In the genomic region with DNA sequence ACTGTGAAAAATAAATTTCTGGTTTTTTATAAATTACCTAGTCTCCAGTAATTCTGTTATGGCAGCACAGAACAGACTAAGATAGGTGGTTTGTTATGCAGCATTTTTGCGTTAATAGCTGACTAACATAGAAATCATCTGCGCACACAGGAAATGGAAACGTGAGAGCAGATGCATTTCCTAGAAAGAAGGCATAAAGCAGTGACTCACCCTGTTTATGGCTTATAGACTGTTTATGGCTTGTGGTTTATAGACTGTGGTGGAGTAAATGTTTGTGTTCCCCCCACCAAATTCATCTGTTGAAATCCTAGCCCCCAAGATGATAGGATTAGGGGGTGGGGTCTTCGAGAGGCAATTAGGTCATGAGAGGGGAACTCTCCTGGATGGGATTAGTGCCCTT, we compare ENCODE assay signal across 25 cellular contexts. TPM values are rescaled to one million over a fixed set of nuclear protein-coding genes. Genes with fewer than 3 reads are reported as not detected.
DNase-seq lines count a peak whose midpoint lies in the region; ATAC-seq, FAIRE-seq and TF ChIP-seq lines count a peak whose summit lies in the region.
"Had no signal": no experiment of that assay in that cellular context is flagged by ENCODE, and none has a peak within 500 bp of the region (broad histone marks: within the 10 kb centered on the region; RNA-seq: fewer than 3 reads in every experiment).

No MANE protein-coding gene starts in this region.

- peaks cover 9% of the 10 kb centered on the region for H3K9me3 ChIP-seq in IMR-90 (ENCODE audit: control insufficient read depth, insufficient read depth, low read length)
- H3K9me3 ChIP-seq in astrocyte (ENCODE audit: insufficient read depth, low read depth, low read length) = no peaks in the 10 kb centered on the region
- H3K9me3 ChIP-seq in keratinocyte (ENCODE audit: control insufficient read depth, low read depth, low read length) = peaks cover 4% of the 10 kb centered on the region
- peaks cover under 1% of the 10 kb centered on the region; the same call in 1 of the 2 replicates for H3K9me3 ChIP-seq in Karpas-422 (ENCODE audit: low read length)

- H2BK20ac ChIP-seq in IMR-90 (ENCODE audit: low read depth, low read length) = no peak overlapping the region

- H2AK9ac ChIP-seq in IMR-90 (replicated peaks; ENCODE audit: low read depth, low read length, poor library complexity) = no peak overlapping the region

- TF ChIP-seq RAD21 in IMR-90 (IDR thresholded peaks at IDR 0.05; ENCODE audit: low read length) = no peak

- TF ChIP-seq POLR2A in IMR-90 (IDR thresholded peaks at IDR 0.05; ENCODE audit: low read depth, low read length) = no peak

- H4K20me1 ChIP-seq in IMR-90 (ENCODE audit: insufficient read depth, low read length) (peaks cover 10% of the 10 kb centered on the region), astrocyte (ENCODE audit: insufficient read depth, low read length) (peaks cover 15% of the 10 kb centered on the region), keratinocyte (ENCODE audit: control insufficient read depth, extremely low read depth, insufficient read depth, low read length) (peaks cover 2% of the 10 kb centered on the region), Karpas-422 (ENCODE audit: insufficient read depth, low read depth, low read length) (no peaks in the 10 kb centered on the region)
- H4K20me1 ChIP-seq: BLaER1 had no signal

- H3K79me1 ChIP-seq in IMR-90 (ENCODE audit: low read depth in 1 of 2, low read length in 2 of 2) = peaks cover 24 to 49% of the 10 kb centered on the region in 2 experiments

- no peak overlapping the region for H2BK15ac ChIP-seq in IMR-90 (ENCODE audit: low read depth, low read length)

- no peak overlapping the region for H2AK5ac ChIP-seq in IMR-90 (ENCODE audit: low read depth, low read length)

- H3K9me3 Mint-ChIP-seq in astrocyte (ENCODE audit: unreplicated experiment) = no peaks in the 10 kb centered on the region

- H4K8ac ChIP-seq in IMR-90 (ENCODE audit: low read depth in 2 of 2, low read length in 2 of 2) = no peak overlapping the region

- DNase-seq in ELR (ENCODE audit: low read depth) (peak; percentile 97), IMR-90 (peak; percentile 74), astrocyte (ENCODE audit: low read depth) (peak; percentile 50), keratinocyte (ENCODE audit: low read depth, low spot score) (no peak), Karpas-422 (no peak), NCI-H345 treated with DMSO at 0.1 percent for 48 hours (lab: John Stamatoyannopoulos, UW; ENCODE audit: unreplicated experiment) (no peak)
- DNase-seq: activated CD4-positive, alpha-beta T cell treated with anti-CD3 and anti-CD28 coated beads, Interleukin-2, amount 50 U/mL, for 4 hours; activated T-cell treated with anti-CD3 and anti-CD28 coated beads, Interleukin-2, amount 50 U/mL, for 1 hour; KBM-7; midbrain; NCI-H1092; NCI-H2081 treated with DMSO at 0.1 percent for 48 hours; NCI-H524 treated with DMSO at 0.1 percent for 48 hours; nephron progenitor cell; SHP77 treated with DMSO at 0.1 percent for 48 hours; stimulated activated CD4-positive, alpha-beta T cell treated with anti-CD3 and anti-CD28 coated beads, Interleukin-2, amount 100 ng/mL, for 48 hours had no signal

- H3K14ac ChIP-seq in IMR-90 (replicated peaks; ENCODE audit: low read depth, low read length) = no peak overlapping the region

- H3K9ac ChIP-seq in IMR-90 (ENCODE audit: low read depth, low read length) (no peak overlapping the region), astrocyte (ENCODE audit: low read length) (no peak overlapping the region), keratinocyte (ENCODE audit: control insufficient read depth, extremely low read depth, insufficient read depth, low read length) (no peak overlapping the region), Karpas-422 (ENCODE audit: low read length) (no peak overlapping the region)
- H3K9ac ChIP-seq: BLaER1 had no signal

- in situ Hi-C loops in IMR-90 (cut with MboI; ENCODE audit: low sequenced_read_pairs) = no loop called here

- H3K23ac ChIP-seq in IMR-90 (ENCODE audit: low read depth, low read length) = no peak overlapping the region

- H3K4me3 ChIP-seq in IMR-90 (ENCODE audit: insufficient read depth, low read depth, low read length) (no peak overlapping the region), astrocyte (ENCODE audit: insufficient read depth, low read depth, low read length) (no peak overlapping the region), keratinocyte (ENCODE audit: control insufficient read depth in 2 of 3, extremely low read depth in 1 of 3, insufficient read depth in 2 of 3, low read depth in 1 of 3, low read length in 3 of 3) (no peak overlapping the region), Karpas-422 (ENCODE audit: low read length) (no peak overlapping the region)
- H3K4me3 ChIP-seq: BLaER1 had no signal

- H3K4me1 ChIP-seq in IMR-90 (ENCODE audit: control insufficient read depth, insufficient read depth, low read length) = peaks cover 5% of the 10 kb centered on the region
- peaks cover 10% of the 10 kb centered on the region for H3K4me1 ChIP-seq in astrocyte (ENCODE audit: insufficient read depth, low read length)
- H3K4me1 ChIP-seq in keratinocyte (ENCODE audit: control insufficient read depth, extremely low read depth, insufficient read depth, low read length) = peaks cover 43% of the 10 kb centered on the region
- peaks cover 5% of the 10 kb centered on the region; the same call in 1 of the 2 replicates for H3K4me1 ChIP-seq in Karpas-422 (ENCODE audit: low read length)

- H3K79me2 ChIP-seq in astrocyte (ENCODE audit: insufficient read depth, low read length) (peaks cover 6% of the 10 kb centered on the region), keratinocyte (ENCODE audit: control insufficient read depth, insufficient read depth, low read length) (peaks cover 5% of the 10 kb centered on the region), Karpas-422 (ENCODE audit: low read length) (no peaks in the 10 kb centered on the region)

- H3K4ac ChIP-seq in IMR-90 (ENCODE audit: low read depth, low read length) = no peak overlapping the region

- H3K4me2 ChIP-seq in IMR-90 (ENCODE audit: low read depth, low read length) (no peak overlapping the region), astrocyte (ENCODE audit: low read length) (no peak overlapping the region), keratinocyte (ENCODE audit: control insufficient read depth, extremely low read depth, insufficient read depth, low read depth, low read length) (no peak overlapping the region), Karpas-422 (ENCODE audit: low read depth, low read length, poor library complexity, severe bottlenecking) (no peak overlapping the region)

- H2AFZ ChIP-seq in IMR-90 (replicated peaks; ENCODE audit: low read length, poor library complexity) (no peak overlapping the region), astrocyte (ENCODE audit: low read depth, low read length) (no peak overlapping the region), keratinocyte (ENCODE audit: control insufficient read depth, low read length) (no peak overlapping the region), Karpas-422 (ENCODE audit: low read length) (no peak overlapping the region)

- no peak overlapping the region for H3K4me3 Mint-ChIP-seq in astrocyte (ENCODE audit: unreplicated experiment)
- H3K4me3 Mint-ChIP-seq: activated naive CD8-positive, alpha-beta T cell; brain; dendritic cell treated with granulocyte-macrophage colony-stimulating factor and Interleukin-4, amounts not matched to agents 40 ng/mL and 50 ng/mL, for 4 days; nephron progenitor cell had no signal

- no peak overlapping the region for H3K27ac ChIP-seq in IMR-90 (ENCODE audit: insufficient read depth, low read length)
- peak overlapping the region; percentile 24 for H3K27ac ChIP-seq in astrocyte (ENCODE audit: low read depth, low read length)
- peak overlapping the region; percentile 45 for H3K27ac ChIP-seq in keratinocyte (ENCODE audit: control insufficient read depth, insufficient read depth, low read length)
- no peak overlapping the region for H3K27ac ChIP-seq in Karpas-422 (ENCODE audit: low read length)
- H3K27ac ChIP-seq: BLaER1 had no signal

- H4K91ac ChIP-seq in IMR-90 (ENCODE audit: insufficient read depth, low read depth, low read length) = peak overlapping the region; percentile 66

- H3K27me3 Mint-ChIP-seq in astrocyte (ENCODE audit: low read depth, unreplicated experiment) = no peaks in the 10 kb centered on the region

- no peak overlapping the region for H3K18ac ChIP-seq in IMR-90 (ENCODE audit: low read depth, low read length)

- H4K5ac ChIP-seq in IMR-90 (ENCODE audit: low read depth, low read length) = no peak overlapping the region

- H3K9me1 ChIP-seq in IMR-90 (ENCODE audit: insufficient read depth, low read length) = peaks cover 12% of the 10 kb centered on the region; the same call in 1 of the 2 replicates
- no peaks in the 10 kb centered on the region for H3K9me1 ChIP-seq in keratinocyte (ENCODE audit: control insufficient read depth, extremely low read depth, insufficient read depth, low read length)

- POLR2A ChIA-PET in IMR-90 (lab: Charles Lee; ENCODE audit: unreplicated experiment) = interaction anchor here (0.7 kb wide), 1 partner anchor 1845 kb away, joined by 3 read pairs; no protein-coding TSS in a partner anchor

- no peak overlapping the region for H3K56ac ChIP-seq in IMR-90 (ENCODE audit: extremely low read depth, insufficient read depth, low read length)

- FAIRE-seq in astrocyte (lab: Jason Lieb, UNC) = no peak
- peak; percentile 23 for FAIRE-seq in keratinocyte (lab: Jason Lieb, UNC)
- FAIRE-seq: D721Med had no signal

- no TSS peak for BruUV-seq in IMR-90 (replicated peaks; lab: Mats Ljungman, UMichigan)

- no peak overlapping the region for H3K27ac Mint-ChIP-seq in astrocyte (ENCODE audit: unreplicated experiment)
- H3K27ac Mint-ChIP-seq: activated naive CD8-positive, alpha-beta T cell; dendritic cell treated with granulocyte-macrophage colony-stimulating factor and Interleukin-4, amounts not matched to agents 40 ng/mL and 50 ng/mL, for 4 days; nephron progenitor cell; progenitor cell of endocrine pancreas had no signal

- H3K9me2 ChIP-seq in Karpas-422 (replicated peaks; ENCODE audit: insufficient read depth, low read length) = no peaks in the 10 kb centered on the region

- intact Hi-C loops in IMR-90 (cut with micrococcal nuclease) = no loop called here

- H2BK120ac ChIP-seq in IMR-90 (ENCODE audit: low read depth, low read length) = peak overlapping the region; percentile 38; the same call in 1 of the 2 replicates

- no CpG with 5 or more reads among the region's 4 CpGs for WGBS in IMR-90 (ENCODE audit: extremely low coverage in 2 of 2, insufficient read length in 1 of 2), 2 experiments

- peak; percentile 33 for ATAC-seq in IMR-90 (ENCODE audit: low read depth)
- no peak for ATAC-seq in HG03025 (IDR thresholded peaks at IDR 0.05; ENCODE audit: low FRiP score, unreplicated experiment)
- no peak for ATAC-seq in GM19328 (IDR thresholded peaks at IDR 0.05; ENCODE audit: unreplicated experiment)
- ATAC-seq: left lobe of liver had no signal

- CTCF ChIA-PET in IMR-90 (lab: Yijun Ruan, JAX) = interaction anchor here (1.2 to 1.3 kb wide), 2 partner anchors 18 to 20 kb away, joined by 3 to 4 read pairs; no protein-coding TSS in a partner anchor

- no peaks in the 10 kb centered on the region for H3K4me1 Mint-ChIP-seq in astrocyte (ENCODE audit: low read depth, unreplicated experiment)
- H3K4me1 Mint-ChIP-seq: nephron progenitor cell had no signal

- TF ChIP-seq CTCF in IMR-90 (conservative IDR thresholded peaks at IDR 0.05; ENCODE audit: low read depth, low read length) = no peak
- no peak for TF ChIP-seq CTCF in astrocyte (IDR thresholded peaks at IDR 0.05; ENCODE audit: insufficient read depth, low read depth, low read length)
- no peak for TF ChIP-seq CTCF in keratinocyte (optimal IDR thresholded peaks at IDR 0.05 in 1 of 3, IDR thresholded peaks at IDR 0.05 in 1 of 3, conservative IDR thresholded peaks at IDR 0.05 in 1 of 3; ENCODE audit: extremely low read depth in 1 of 3, insufficient read depth in 2 of 3, low read length in 3 of 3)

- peaks cover 9% of the 10 kb centered on the region for H3K36me3 Mint-ChIP-seq in astrocyte (ENCODE audit: low read depth, unreplicated experiment)
- H3K36me3 Mint-ChIP-seq: activated naive CD8-positive, alpha-beta T cell; brain had no signal

- no peak overlapping the region for H2BK5ac ChIP-seq in IMR-90 (ENCODE audit: low read depth, low read length, poor library complexity, severe bottlenecking)

- dilution Hi-C loops in IMR-90 (cut with HindIII; ENCODE audit: low sequenced_read_pairs, unreplicated experiment) (no loop called here), keratinocyte (cut with MboI; ENCODE audit: extremely low pct_ligation_motif_present, low sequenced_read_pairs) (no loop called here)

- no peaks in the 10 kb centered on the region for H3K27me3 ChIP-seq in IMR-90 (ENCODE audit: control insufficient read depth, insufficient read depth, low read length)
- H3K27me3 ChIP-seq in astrocyte (ENCODE audit: insufficient read depth, low read length) = no peaks in the 10 kb centered on the region
- H3K27me3 ChIP-seq in keratinocyte (ENCODE audit: control insufficient read depth, extremely low read depth, insufficient read depth, low read length) = no peaks in the 10 kb centered on the region
- H3K27me3 ChIP-seq in Karpas-422 (ENCODE audit: low read length) = no peaks in the 10 kb centered on the region
- H3K27me3 ChIP-seq: BLaER1 had no signal

- H3K36me3 ChIP-seq in IMR-90 (ENCODE audit: control insufficient read depth, insufficient read depth, low read length) (peaks cover 14% of the 10 kb centered on the region), astrocyte (ENCODE audit: insufficient read depth, low read length) (no peaks in the 10 kb centered on the region), keratinocyte (ENCODE audit: control insufficient read depth in 2 of 2, extremely low read depth in 1 of 2, insufficient read depth in 2 of 2, low read length in 2 of 2) (peaks cover 0 to 10% of the 10 kb centered on the region in 2 experiments), Karpas-422 (ENCODE audit: insufficient read depth, low read length) (no peaks in the 10 kb centered on the region)
- H3K36me3 ChIP-seq: BLaER1 had no signal

RNA-seq across cellular contexts. Expression of gene OSMR, which starts 18.3 kb away (rescaled TPM):
- total RNA-seq in IMR-90 (2012; rRNA removed) (38.9 and 41.6 TPM in 2 replicates), astrocyte (38.6 and 39.2 TPM in 2 replicates)
- polyA plus RNA-seq in IMR-90 (2012; rRNA removed) (39.6 and 48.7 TPM in 2 replicates), keratinocyte (33.3 to 43.8 TPM (median 38.7 TPM) in 3 replicates)
- polyA plus RNA-seq in IMR-90 (2012; cell fraction: cytosol; rRNA removed) = 22.2 and 23.7 TPM in 2 replicates
- 20.0 and 79.2 TPM in 2 replicates for polyA plus RNA-seq in IMR-90 (2012; cell fraction: nucleus; rRNA removed; ENCODE audit: low replicate concordance)
- polyA plus RNA-seq in keratinocyte (2011; ENCODE audit: low read depth) = 15.5 TPM
- 13.9 and 24.5 TPM in 2 replicates for polyA plus RNA-seq in keratinocyte (2011; cell fraction: cytosol; rRNA removed)
- 113 and 115 TPM in 2 replicates for polyA plus RNA-seq in keratinocyte (2011; cell fraction: nucleus; rRNA removed)
- 28.2 and 42.1 TPM in 2 replicates for polyA plus RNA-seq in keratinocyte (2012; ENCODE audit: low replicate concordance)
- 29.4 to 79.2 TPM (median 44.1 TPM) in 3 replicates for polyA minus RNA-seq in keratinocyte
- 19.4 TPM for polyA minus RNA-seq in keratinocyte (2011; cell fraction: cytosol; rRNA and poly(A)+ RNA removed)
- 101 and 184 TPM in 2 replicates for polyA minus RNA-seq in keratinocyte (2011; cell fraction: nucleus; rRNA and poly(A)+ RNA removed)
- total RNA-seq in Karpas-422 (2014; rRNA removed; shearing (Covaris generic); ENCODE audit: low replicate concordance) = 0.52 TPM in 1 of 2 replicates, not detected in the other

Comparison
In these comparisons a context has a peak if more than half of its experiments do, and no peak if none do; other contexts are left out.
1. DNase-seq: peak in ELR (single experiment), IMR-90 (single experiment) and astrocyte (single experiment); none in keratinocyte (single experiment), Karpas-422 (single experiment) and NCI-H345 treated with DMSO at 0.1 percent for 48 hours (single experiment).
2. H3K27ac ChIP-seq: peak in astrocyte (single experiment) and keratinocyte (single experiment); none in IMR-90 (single experiment) and Karpas-422 (single experiment).
3. RNA of gene OSMR, which starts 18.3 kb away (total RNA-seq): 38.9 to 41.6 TPM in IMR-90 and 38.6 to 39.2 TPM in astrocyte; 0.52 TPM in Karpas-422; every median in the first group is over 10 times any median in the second.